Comparison of ENCODE assay signal across 11 cellular contexts in genomic region chr10:110368002-110368401, GRCh38.
A peak's percentile ranks its signal among the peaks of the same experiment; 100 is the strongest.
DNase-seq lines count a peak whose midpoint lies in the region; ATAC-seq lines count a peak whose summit lies in the region.
"Had no signal": no experiment of that assay in that cellular context is flagged by ENCODE, and none has a peak within 500 bp of the region (broad histone marks: within the 10 kb centered on the region; RNA-seq: fewer than 3 reads in every experiment).

No MANE protein-coding gene starts in this region.

- H3K4me1 Mint-ChIP-seq in stimulated activated naive CD8-positive, alpha-beta T cell treated with anti-CD3 and anti-CD28 coated beads, Interleukin-15, amount 100 ng/mL, for 72 hours = peaks cover 72% of the 10 kb centered on the region

- peak in 1 of 2 donors; percentile 66 for DNase-seq in activated naive CD4-positive, alpha-beta T cell treated with anti-CD3 and anti-CD28 coated beads, Interleukin-2, amount 50 U/mL, for 72 hours (ENCODE audit: low spot score in 2 of 2)
- no peak for DNase-seq in activated naive CD4-positive, alpha-beta T cell treated with anti-CD3 and anti-CD28 coated beads, Interleukin-2, amount 50 U/mL, for 16 hours
- DNase-seq in RPMI7951 (ENCODE audit: low read depth) = peak; percentile 31
- DNase-seq in stimulated activated naive CD8-positive, alpha-beta T cell treated with anti-CD3 and anti-CD28 coated beads, Interleukin-15, amount 100 ng/mL, for 72 hours = no peak
- DNase-seq in NCI-H146 (lab: John Stamatoyannopoulos, UW) = no peak
- no peak for DNase-seq in NCI-H1105 treated with DMSO at 0.1 percent for 48 hours (lab: John Stamatoyannopoulos, UW)
- DNase-seq: heart right ventricle, NCI-H524 treated with DMSO at 0.1 percent for 48 hours had no signal

- no peaks in the 10 kb centered on the region for H3K9me3 Mint-ChIP-seq in activated naive CD4-positive, alpha-beta T cell treated with anti-CD3 and anti-CD28 coated beads, Interleukin-2, amount 50 U/mL, for 72 hours
- no peaks in the 10 kb centered on the region for H3K9me3 Mint-ChIP-seq in stimulated activated naive CD8-positive, alpha-beta T cell treated with anti-CD3 and anti-CD28 coated beads, Interleukin-15, amount 100 ng/mL, for 72 hours
- H3K9me3 Mint-ChIP-seq: dendritic cell treated with granulocyte-macrophage colony-stimulating factor and Interleukin-4, amounts not matched to agents 40 ng/mL and 50 ng/mL, for 4 days had no signal

- H3K4me3 Mint-ChIP-seq in stimulated activated naive CD8-positive, alpha-beta T cell treated with anti-CD3 and anti-CD28 coated beads, Interleukin-15, amount 100 ng/mL, for 72 hours = peak overlapping the region; percentile 16 to 24
- H3K4me3 Mint-ChIP-seq: dendritic cell treated with granulocyte-macrophage colony-stimulating factor and Interleukin-4, amounts not matched to agents 40 ng/mL and 50 ng/mL, for 4 days had no signal

- no peaks in the 10 kb centered on the region for H3K36me3 Mint-ChIP-seq in activated naive CD4-positive, alpha-beta T cell treated with anti-CD3 and anti-CD28 coated beads, Interleukin-2, amount 50 U/mL, for 72 hours

- H3K27me3 Mint-ChIP-seq in stimulated activated naive CD8-positive, alpha-beta T cell treated with anti-CD3 and anti-CD28 coated beads, Interleukin-15, amount 100 ng/mL, for 72 hours = no peaks in the 10 kb centered on the region

- ATAC-seq in activated naive CD4-positive, alpha-beta T cell treated with anti-CD3 and anti-CD28 coated beads, Interleukin-2, amount 50 U/mL, for 72 hours = peak in 1 of 2 donors; percentile 71
- ATAC-seq in HG02623 (IDR thresholded peaks at IDR 0.05; ENCODE audit: unreplicated experiment) (peak; percentile 72), GM21515 (IDR thresholded peaks at IDR 0.05; ENCODE audit: unreplicated experiment) (no peak)
- ATAC-seq in stimulated activated naive CD8-positive, alpha-beta T cell treated with anti-CD3 and anti-CD28 coated beads, Interleukin-15, amount 100 ng/mL, for 72 hours = peak; percentile 40
- ATAC-seq: heart right ventricle had no signal

- peak overlapping the region; percentile 13 to 60 for H3K27ac Mint-ChIP-seq in activated naive CD4-positive, alpha-beta T cell treated with anti-CD3 and anti-CD28 coated beads, Interleukin-2, amount 50 U/mL, for 72 hours
- H3K27ac Mint-ChIP-seq in stimulated activated naive CD8-positive, alpha-beta T cell treated with anti-CD3 and anti-CD28 coated beads, Interleukin-15, amount 100 ng/mL, for 72 hours = no peak overlapping the region
- H3K27ac Mint-ChIP-seq: dendritic cell treated with granulocyte-macrophage colony-stimulating factor and Interleukin-4, amounts not matched to agents 40 ng/mL and 50 ng/mL, for 4 days had no signal

Comparison
In these comparisons a context has a peak if more than half of its experiments do, and no peak if none do; other contexts are left out.
1. H3K27ac Mint-ChIP-seq: peak in activated naive CD4-positive, alpha-beta T cell treated with anti-CD3 and anti-CD28 coated beads, Interleukin-2, amount 50 U/mL, for 72 hours (2 of 2); none in stimulated activated naive CD8-positive, alpha-beta T cell treated with anti-CD3 and anti-CD28 coated beads, Interleukin-15, amount 100 ng/mL, for 72 hours (0 of 2).